21 cellular contexts compared by ENCODE assay signal in genomic region chr22:44383071-44383575, GRCh38.
"Had no signal": no experiment of that assay in that cellular context is flagged by ENCODE, and none has a peak within 500 bp of the region (broad histone marks: within the 10 kb centered on the region; RNA-seq: fewer than 3 reads in every experiment).

No MANE protein-coding gene starts in this region.

- H3K4me1 ChIP-seq: pancreas, tibial nerve, uterus had no signal

- H3K4me3 ChIP-seq: lung, pancreas, tibial nerve, uterus had no signal

- H3K4me3 Mint-ChIP-seq: activated T-cell treated with anti-CD3 and anti-CD28 coated beads, Interleukin-2, amount 50 U/mL, for 72 hours; immature natural killer cell had no signal

- H3K4me1 Mint-ChIP-seq: immature natural killer cell had no signal

- H3K27me3 ChIP-seq: pancreas, tibial nerve, uterus had no signal

- H3K9me3 ChIP-seq: pancreas, uterus had no signal

- DNase-seq: activated CD4-positive, alpha-beta T cell treated with anti-CD3 and anti-CD28 coated beads for 1 hour; activated CD4-positive, alpha-beta T cell treated with anti-CD3 and anti-CD28 coated beads, Interleukin-2, amount 50 U/mL, for 4 hours; activated effector memory CD4-positive, alpha-beta T cell treated with anti-CD3 and anti-CD28 coated beads, Interleukin-2, amount 50 U/mL, for 16 hours; activated naive CD4-positive, alpha-beta T cell treated with anti-CD3 and anti-CD28 coated beads, Interleukin-2, amount 50 U/mL, for 16 hours; activated T-cell treated with anti-CD3 and anti-CD28 coated beads, Interleukin-2, amount 50 U/mL, for 72 hours; cerebellar nuclear complex; cortex of kidney; head of caudate nucleus; immature natural killer cell; kidney glomerular epithelial cell; midbrain; stimulated activated CD4-positive, alpha-beta T cell treated with anti-CD3 and anti-CD28 coated beads, Interleukin-12 subunit alpha, Interleukin-12 subunit beta, amount 100 ng/mL, for 4 hours; stimulated activated CD4-positive, alpha-beta T cell treated with anti-CD3 and anti-CD28 coated beads, Interleukin-1b, Interleukin-23, amount 100 ng/mL, for 48 hours; stimulated activated naive CD8-positive, alpha-beta T cell treated with anti-CD3 and anti-CD28 coated beads, Interleukin-15, Interleukin-2, amounts not matched to agents 100 U/mL and 50 U/mL, for 24 hours; SW 1271; T-helper 2 cell; uterus had no signal

- H3K27ac Mint-ChIP-seq: activated T-cell treated with anti-CD3 and anti-CD28 coated beads, Interleukin-2, amount 50 U/mL, for 72 hours had no signal

- ATAC-seq: activated T-cell treated with anti-CD3 and anti-CD28 coated beads, Interleukin-2, amount 50 U/mL, for 72 hours; pancreas; stimulated activated naive CD8-positive, alpha-beta T cell treated with anti-CD3 and anti-CD28 coated beads, Interleukin-15, Interleukin-2, amounts not matched to agents 100 U/mL and 50 U/mL, for 24 hours had no signal

- H3K27ac ChIP-seq: pancreas, tibial nerve, uterus, VCaP had no signal

- H3K36me3 ChIP-seq: pancreas, tibial nerve, uterus had no signal

- H3K36me3 Mint-ChIP-seq: immature natural killer cell had no signal
